Comparison of ENCODE assay signal across 13 cellular contexts in the genomic region with DNA sequence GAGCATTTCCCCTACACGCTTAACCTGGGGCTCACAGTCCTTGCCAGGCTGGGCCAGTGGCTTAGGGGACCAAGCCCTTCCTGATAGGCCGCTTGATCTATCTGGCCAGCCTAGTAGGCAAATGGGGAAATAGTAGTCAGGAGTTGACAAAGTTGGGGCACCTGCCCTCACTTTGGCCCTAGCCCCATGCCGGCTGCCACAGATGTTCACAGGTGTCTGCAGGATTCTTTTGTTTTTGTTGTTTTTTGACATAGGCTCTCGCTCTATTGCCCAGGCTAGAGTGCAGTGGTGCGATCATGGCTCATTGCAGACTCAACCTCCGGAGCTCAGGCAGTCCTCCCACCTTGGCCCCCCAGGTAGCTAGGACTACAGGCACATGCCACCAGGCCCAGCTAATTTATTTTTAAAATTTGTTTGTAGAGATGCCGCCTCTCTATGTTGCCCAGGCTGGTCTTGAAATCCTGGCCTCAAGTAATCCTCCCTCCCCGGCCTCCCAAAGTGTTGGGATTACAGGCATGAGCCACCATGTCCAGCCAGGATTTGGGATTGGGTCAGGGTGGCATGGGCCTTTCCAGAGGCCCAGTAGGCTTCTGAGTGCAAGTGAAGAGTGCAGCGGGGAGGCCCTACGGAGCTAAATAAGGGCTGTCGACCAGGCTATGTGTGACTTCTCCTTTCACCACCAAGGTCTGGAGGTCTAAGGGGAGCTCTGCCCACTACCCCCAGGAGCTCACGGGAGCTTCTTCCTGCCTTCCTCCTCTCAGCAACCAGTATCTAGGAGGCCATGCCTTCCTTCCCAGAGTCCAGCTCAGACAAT. TPM values are rescaled to one million over a fixed set of nuclear protein-coding genes. Genes with fewer than 3 reads are reported as not detected.
DNase-seq lines count a peak whose midpoint lies in the region; ATAC-seq lines count a peak whose summit lies in the region.
"Had no signal": no experiment of that assay in that cellular context is flagged by ENCODE, and none has a peak within 500 bp of the region (broad histone marks: within the 10 kb centered on the region; RNA-seq: fewer than 3 reads in every experiment).

No MANE protein-coding gene starts in this region.

- H3K9me3 Mint-ChIP-seq in IgD-negative memory B cell = no peaks in the 10 kb centered on the region
- no peaks in the 10 kb centered on the region for H3K9me3 Mint-ChIP-seq in activated CD4-positive, alpha-beta memory T cell treated with anti-CD3 and anti-CD28 coated beads for 36 hours
- no peaks in the 10 kb centered on the region for H3K9me3 Mint-ChIP-seq in naive B cell

- peak overlapping the region in 1 of 11 experiments; percentile 9; a peak in 3 of 22 replicates for H3K9ac ChIP-seq in BLaER1 treated with 17β-estradiol and CSF1 and Interleukin-3, amounts not matched to agents 10 nM and 100 nM

- peaks cover 34 to 88% (median 55%) of the 10 kb centered on the region in 10 experiments for H3K4me1 ChIP-seq in BLaER1 treated with 17β-estradiol and CSF1 and Interleukin-3, amounts not matched to agents 10 nM and 100 nM

- no peak for DNase-seq in activated CD4-positive, alpha-beta memory T cell treated with anti-CD3 and anti-CD28 coated beads for 36 hours
- DNase-seq in naive B cell (no peak), NCI-H1930 (lab: John Stamatoyannopoulos, UW) (no peak), AML-193 (lab: John Stamatoyannopoulos, UW) (no peak), caudate nucleus (lab: John Stamatoyannopoulos, UW) (no peak)
- DNase-seq: activated CD4-positive, alpha-beta T cell treated with anti-CD3 and anti-CD28 coated beads, Interleukin-2, amount 50 U/mL, for 4 hours; lower lobe of right lung; NCI-H1092; stomach had no signal

- CTCF ChIA-PET in activated CD4-positive, alpha-beta memory T cell treated with anti-CD3 and anti-CD28 coated beads for 36 hours (lab: Charles Lee) = interaction anchor here (0.9 to 17.3 kb wide), 12 partner anchors 8 to 125 kb away, joined by 3 to 795 read pairs (median 6); a partner anchor contains a TSS

- ATAC-seq in naive B cell (ENCODE audit: low read depth in 2 of 2) (peak in 1 of 2 donors; percentile 11), GM19351 (IDR thresholded peaks at IDR 0.05; ENCODE audit: unreplicated experiment) (no peak)

- H3K9me3 ChIP-seq in BLaER1 treated with 17β-estradiol and CSF1 and Interleukin-3, amounts not matched to agents 10 nM and 100 nM (replicated peaks in 1 of 11) = no peaks in the 10 kb centered on the region
- H3K9me3 ChIP-seq: lower lobe of right lung, stomach had no signal

- intact Hi-C loops in activated CD4-positive, alpha-beta memory T cell treated with anti-CD3 and anti-CD28 coated beads for 36 hours (cut with micrococcal nuclease) = loop anchor here (5.0 kb wide), 1 partner anchor 78 kb away; a partner anchor contains a TSS

- no peaks in the 10 kb centered on the region for H4K20me1 ChIP-seq in BLaER1 treated with 17β-estradiol and CSF1 and Interleukin-3, amounts not matched to agents 10 nM and 100 nM

- H3K4me1 Mint-ChIP-seq in IgD-negative memory B cell = peaks cover 45 to 58% (median 52%) of the 10 kb centered on the region in 3 donors
- peaks cover 71% of the 10 kb centered on the region for H3K4me1 Mint-ChIP-seq in activated CD4-positive, alpha-beta memory T cell treated with anti-CD3 and anti-CD28 coated beads for 36 hours (ENCODE audit: low read depth)
- H3K4me1 Mint-ChIP-seq in naive B cell = peaks cover 36 to 53% (median 41%) of the 10 kb centered on the region in 3 donors

- H3K27ac ChIP-seq in BLaER1 treated with 17β-estradiol and CSF1 and Interleukin-3, amounts not matched to agents 10 nM and 100 nM = peak overlapping the region in 4 of 11 experiments; percentile 17 to 60 (median 51); a peak in 4 of 22 replicates
- no peak overlapping the region for H3K27ac ChIP-seq in caudate nucleus (ENCODE audit: low read depth, low read length)
- H3K27ac ChIP-seq: hepatocyte, stomach had no signal

- H3K27ac Mint-ChIP-seq in IgD-negative memory B cell (peak overlapping the region; percentile 53 to 82 (median 77)), naive B cell (peak overlapping the region in 5 of 6 donors; percentile 26 to 65 (median 46))
- peak overlapping the region; percentile 98 for H3K27ac Mint-ChIP-seq in activated CD4-positive, alpha-beta memory T cell treated with anti-CD3 and anti-CD28 coated beads for 36 hours

- no peak overlapping the region for H3K4me3 ChIP-seq in BLaER1 treated with 17β-estradiol and CSF1 and Interleukin-3, amounts not matched to agents 10 nM and 100 nM
- H3K4me3 ChIP-seq: hepatocyte, lower lobe of right lung, stomach had no signal

- H3K27me3 Mint-ChIP-seq in IgD-negative memory B cell = peaks cover 1% of the 10 kb centered on the region
- H3K27me3 Mint-ChIP-seq in activated CD4-positive, alpha-beta memory T cell treated with anti-CD3 and anti-CD28 coated beads for 36 hours = no peaks in the 10 kb centered on the region
- H3K27me3 Mint-ChIP-seq in naive B cell = no peaks in the 10 kb centered on the region

- H3K27me3 ChIP-seq in BLaER1 treated with 17β-estradiol and CSF1 and Interleukin-3, amounts not matched to agents 10 nM and 100 nM = no peaks in the 10 kb centered on the region
- H3K27me3 ChIP-seq: hepatocyte, stomach had no signal

- POLR2A ChIA-PET in activated CD4-positive, alpha-beta memory T cell treated with anti-CD3 and anti-CD28 coated beads for 36 hours (lab: Charles Lee) = interaction anchor here (1.0 to 10.5 kb wide), 5 partner anchors 11 to 55 kb away, joined by 3 to 540 read pairs (median 8); a partner anchor contains a TSS

- H3K36me3 Mint-ChIP-seq in IgD-negative memory B cell (no peaks in the 10 kb centered on the region), naive B cell (no peaks in the 10 kb centered on the region)
- H3K36me3 Mint-ChIP-seq in activated CD4-positive, alpha-beta memory T cell treated with anti-CD3 and anti-CD28 coated beads for 36 hours = peaks cover 2% of the 10 kb centered on the region

- H3K4me3 Mint-ChIP-seq in IgD-negative memory B cell (peak overlapping the region in 3 of 4 donors; percentile 23 to 87 (median 74)), naive B cell (peak overlapping the region in 2 of 8 donors; percentile 29 to 55)
- no peak overlapping the region for H3K4me3 Mint-ChIP-seq in activated CD4-positive, alpha-beta memory T cell treated with anti-CD3 and anti-CD28 coated beads for 36 hours

- H3K36me3 ChIP-seq in BLaER1 treated with 17β-estradiol and CSF1 and Interleukin-3, amounts not matched to agents 10 nM and 100 nM = no peaks in the 10 kb centered on the region
- H3K36me3 ChIP-seq: lower lobe of right lung, stomach had no signal

- H3K4me2 ChIP-seq in BLaER1 treated with 17β-estradiol and CSF1 and Interleukin-3, amounts not matched to agents 10 nM and 100 nM = peak overlapping the region; percentile 31 to 91 (median 63)
- H3K4me2 ChIP-seq: hepatocyte had no signal

RNA-seq across cellular contexts. Expression of a gene that starts 15.5 kb away (rescaled TPM):
- polyA plus RNA-seq in IgD-negative memory B cell (20.9 TPM), naive B cell (ENCODE audit: low read depth in 6 of 6) (10 to 100 TPM in 1 of 6 donors, 1 to 10 TPM in 5; 4.5 to 17.1 (median 7.0) TPM)
- total RNA-seq in activated CD4-positive, alpha-beta memory T cell treated with anti-CD3 and anti-CD28 coated beads for 36 hours = 100 to 1,000 TPM; 257 to 280 TPM

Comparison
In these comparisons a context has a peak if more than half of its experiments do, and no peak if none do; other contexts are left out.
1. H3K27ac Mint-ChIP-seq: peak in every context shown above with its lines; median percentile 98 in activated CD4-positive, alpha-beta memory T cell treated with anti-CD3 and anti-CD28 coated beads for 36 hours; 77 in IgD-negative memory B cell; 46 in naive B cell.